In the genomic region with DNA sequence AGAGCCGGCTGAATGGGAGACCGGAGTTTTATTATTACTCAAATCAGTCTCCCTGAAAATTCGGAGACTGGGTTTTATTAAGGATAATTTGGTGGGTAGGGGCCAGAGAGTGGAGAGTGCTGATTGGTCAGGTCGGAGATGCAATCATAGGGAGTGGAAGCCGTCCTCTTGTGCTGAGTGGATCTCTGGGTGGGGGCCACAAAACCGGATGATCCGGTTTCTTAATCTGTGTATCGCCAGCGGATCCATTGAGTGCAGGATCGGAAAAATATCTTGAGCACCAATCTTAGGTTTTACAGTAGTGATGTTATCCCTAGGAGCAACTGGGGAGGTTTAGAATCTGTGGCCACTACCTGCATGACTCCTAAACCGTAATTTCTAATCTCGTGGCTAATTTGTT, we compare ENCODE assay signal across 10 cellular contexts. TPM values are rescaled to one million over a fixed set of nuclear protein-coding genes. Genes with fewer than 3 reads are reported as not detected.
DNase-seq lines count a peak whose midpoint lies in the region; ATAC-seq, FAIRE-seq and TF ChIP-seq lines count a peak whose summit lies in the region.
"Had no signal": no experiment of that assay in that cellular context is flagged by ENCODE, and none has a peak within 500 bp of the region (broad histone marks: within the 10 kb centered on the region; RNA-seq: fewer than 3 reads in every experiment).

No MANE protein-coding gene starts in this region.

- H3K36me3 ChIP-seq in bronchial epithelial cell (ENCODE audit: control insufficient read depth, insufficient read depth, low read length) (no peaks in the 10 kb centered on the region), skeletal muscle satellite cell (ENCODE audit: insufficient read depth, low read length) (no peaks in the 10 kb centered on the region)

- FAIRE-seq in bronchial epithelial cell (lab: Jason Lieb, UNC): peak; percentile 36
- FAIRE-seq: H1 had no signal

- peak overlapping the region; percentile 93 for H3K4me2 ChIP-seq in skeletal muscle satellite cell (ENCODE audit: low read length)

- no peak overlapping the region for H3K9ac ChIP-seq in skeletal muscle satellite cell (ENCODE audit: low read depth, low read length)

- peak; percentile 29 for DNase-seq in NCI-H82 (lab: John Stamatoyannopoulos, UW)
- DNase-seq in NCI-H82 treated with DMSO at 0.1 percent for 48 hours (lab: John Stamatoyannopoulos, UW; ENCODE audit: unreplicated experiment): no peak
- DNase-seq in NCI-H345 treated with DMSO at 0.1 percent for 48 hours (lab: John Stamatoyannopoulos, UW; ENCODE audit: unreplicated experiment): peak; percentile 20
- DNase-seq in bronchial epithelial cell (ENCODE audit: low read depth): peak; percentile 50
- DNase-seq in sciatic nerve (ENCODE audit: low spot score): no peak
- DNase-seq in cardiac septum (ENCODE audit: low spot score): no peak
- DNase-seq: activated gamma-delta T cell had no signal

- H3K4me3 ChIP-seq in bronchial epithelial cell (ENCODE audit: low read depth, low read length) (peak overlapping the region; percentile 53), skeletal muscle satellite cell (ENCODE audit: low read length) (no peak overlapping the region)

- ATAC-seq in sciatic nerve: no peak
- no peak for ATAC-seq in HG02970 (IDR thresholded peaks at IDR 0.05; ENCODE audit: low FRiP score, unreplicated experiment)

- no peak for TF ChIP-seq CTCF in bronchial epithelial cell (IDR thresholded peaks at IDR 0.05; ENCODE audit: insufficient read depth, low read length, severe bottlenecking)

- intact Hi-C loops in sciatic nerve (cut with DNase I) (no loop called here), cardiac septum (cut with DNase I) (no loop called here)

- peaks cover 4% of the 10 kb centered on the region for H3K4me1 ChIP-seq in skeletal muscle satellite cell (ENCODE audit: control insufficient read depth, insufficient read depth, low read length)

- no peaks in the 10 kb centered on the region for H3K27me3 ChIP-seq in bronchial epithelial cell (ENCODE audit: control insufficient read depth, insufficient read depth, low read length)
- H3K27me3 ChIP-seq in skeletal muscle satellite cell (ENCODE audit: control insufficient read depth, insufficient read depth, low read length): no peaks in the 10 kb centered on the region

- no peaks in the 10 kb centered on the region for H3K9me3 ChIP-seq in skeletal muscle satellite cell (replicated peaks; ENCODE audit: low read length)

RNA-seq across cellular contexts. Expression of a gene that starts 0.9 kb away (rescaled TPM):
- 19.7 and 20.4 TPM in 2 replicates for total RNA-seq in bronchial epithelial cell
- total RNA-seq in skeletal muscle satellite cell (2012; rRNA removed): 37.8 and 51.5 TPM in 2 replicates
- total RNA-seq in sciatic nerve: 17.7 TPM
- 14.8 TPM for total RNA-seq in cardiac septum

RNA-seq across cellular contexts. Expression of a gene that starts 21.6 kb away (rescaled TPM):
- total RNA-seq in bronchial epithelial cell (23.6 and 28.4 TPM in 2 replicates), sciatic nerve (28.4 TPM), cardiac septum (43.4 TPM)
- total RNA-seq in skeletal muscle satellite cell (2012; rRNA removed): 83.9 and 91.5 TPM in 2 replicates

RNA-seq across cellular contexts. Expression of a gene that starts 28.2 kb away (rescaled TPM):
- total RNA-seq in bronchial epithelial cell: 43.2 and 44.0 TPM in 2 replicates
- total RNA-seq in skeletal muscle satellite cell (2012; rRNA removed): 36.0 and 38.0 TPM in 2 replicates
- 45.4 TPM for total RNA-seq in sciatic nerve
- total RNA-seq in cardiac septum: 37.0 TPM

Comparison
In these comparisons a context has a peak if more than half of its experiments do, and no peak if none do; other contexts are left out.
1. DNase-seq: peak in NCI-H82 (single experiment), NCI-H345 treated with DMSO at 0.1 percent for 48 hours (single experiment) and bronchial epithelial cell (single experiment); none in NCI-H82 treated with DMSO at 0.1 percent for 48 hours (single experiment), sciatic nerve (single experiment) and cardiac septum (single experiment).